1 cellular context compared by ENCODE assay signal in genomic region chr16:20642833-20643232, GRCh38. TPM values are rescaled to one million over a fixed set of nuclear protein-coding genes. Genes with fewer than 3 reads are reported as not detected.
"Had no signal": no experiment of that assay in that cellular context is flagged by ENCODE, and none has a peak within 500 bp of the region (broad histone marks: within the 10 kb centered on the region; RNA-seq: fewer than 3 reads in every experiment).

No MANE protein-coding gene starts in this region.

RNA-seq across cellular contexts. Expression of gene ACSM1, which starts 54.6 kb away (rescaled TPM):
- total RNA-seq: G401 had no signal
